8 cellular contexts compared by ENCODE assay signal in genomic region chr9:131407717-131408195, GRCh38. TPM values are rescaled to one million over a fixed set of nuclear protein-coding genes. Genes with fewer than 3 reads are reported as not detected.
DNase-seq lines count a peak whose midpoint lies in the region; ATAC-seq and TF ChIP-seq lines count a peak whose summit lies in the region.

No MANE protein-coding gene starts in this region.

- peak overlapping the region; percentile 72 to 89 (median 82) for H3K4me3 Mint-ChIP-seq in CD4-positive, alpha-beta memory T cell
- peak overlapping the region; percentile 81 for H3K4me3 Mint-ChIP-seq in activated naive CD8-positive, alpha-beta T cell treated with anti-CD3 and anti-CD28 coated beads, Interleukin-2, amount 10 ng/mL, durations not matched to agents 7 days and 5 days

- POLR2A ChIA-PET in CD4-positive, alpha-beta memory T cell (lab: Charles Lee; ENCODE audit: partially characterized antibody), result interaction anchor here (0.8 to 8.4 kb wide), 5 partner anchors 10 to 71 kb away, joined by 3 to 83 read pairs (median 4); no protein-coding TSS in a partner anchor
- POLR2A ChIA-PET in activated naive CD8-positive, alpha-beta T cell treated with anti-CD3 and anti-CD28 coated beads, Interleukin-2, amount 10 ng/mL, durations not matched to agents 7 days and 5 days (lab: Charles Lee), result interaction anchor here (0.6 to 9.3 kb wide), 6 partner anchors 10 to 140 kb away, joined by 3 to 104 read pairs (median 16); no protein-coding TSS in a partner anchor

- H3K9me3 ChIP-seq in CD4-positive, alpha-beta memory T cell (ENCODE audit: control insufficient read depth in 1 of 2, low read length in 2 of 2), result no peaks in the 10 kb centered on the region
- no peaks in the 10 kb centered on the region for H3K9me3 ChIP-seq in cardiac muscle cell (ENCODE audit: low read depth)

- H3K27ac Mint-ChIP-seq in CD4-positive, alpha-beta memory T cell, result peak overlapping the region; percentile 62 to 92 (median 88)
- peak overlapping the region; percentile 88 for H3K27ac Mint-ChIP-seq in activated naive CD8-positive, alpha-beta T cell treated with anti-CD3 and anti-CD28 coated beads, Interleukin-2, amount 10 ng/mL, durations not matched to agents 7 days and 5 days

- no peaks in the 10 kb centered on the region for H3K36me3 ChIP-seq in CD4-positive, alpha-beta memory T cell (ENCODE audit: insufficient read depth, low read length)
- no peaks in the 10 kb centered on the region for H3K36me3 ChIP-seq in cardiac muscle cell

- peaks cover 0 to 9% of the 10 kb centered on the region in 2 donors for H3K36me3 Mint-ChIP-seq in CD4-positive, alpha-beta memory T cell
- H3K36me3 Mint-ChIP-seq in activated naive CD8-positive, alpha-beta T cell treated with anti-CD3 and anti-CD28 coated beads, Interleukin-2, amount 10 ng/mL, durations not matched to agents 7 days and 5 days, result peaks cover 21% of the 10 kb centered on the region

- peak; percentile 37 for TF ChIP-seq CTCF in cardiac muscle cell (IDR thresholded peaks at IDR 0.05; ENCODE audit: low read depth, low read length)

- intact Hi-C loops in CD4-positive, alpha-beta memory T cell (cut with micrococcal nuclease), result loop anchor here (2.0 to 5.0 kb wide), 3 partner anchors 13 to 70 kb away; partner anchors contain the start of gene PRRC2B
- intact Hi-C loops in posterior cingulate gyrus (cut with DNase I), result no loop called here

- peaks cover 0 to 2% (median 0%) of the 10 kb centered on the region in 8 donors for H3K9me3 Mint-ChIP-seq in CD4-positive, alpha-beta memory T cell
- no peaks in the 10 kb centered on the region for H3K9me3 Mint-ChIP-seq in activated naive CD8-positive, alpha-beta T cell treated with anti-CD3 and anti-CD28 coated beads, Interleukin-2, amount 10 ng/mL, durations not matched to agents 7 days and 5 days

- H3K27me3 Mint-ChIP-seq in CD4-positive, alpha-beta memory T cell, result no peaks in the 10 kb centered on the region
- no peaks in the 10 kb centered on the region for H3K27me3 Mint-ChIP-seq in activated naive CD8-positive, alpha-beta T cell treated with anti-CD3 and anti-CD28 coated beads, Interleukin-2, amount 10 ng/mL, durations not matched to agents 7 days and 5 days

- peak; percentile 54 to 68 (median 59) for DNase-seq in CD4-positive, alpha-beta memory T cell
- DNase-seq in NCI-H345 (lab: John Stamatoyannopoulos, UW) (peak; percentile 77), cardiac muscle cell (ENCODE audit: low read depth in 1 of 2, low spot score in 1 of 2) (peak; percentile 54 to 59), posterior cingulate gyrus (peak in 6 of 10 donors; percentile 49 to 92 (median 56)), A172 (ENCODE audit: low spot score) (no peak)
- peak; percentile 56 for DNase-seq in activated naive CD8-positive, alpha-beta T cell treated with anti-CD3 and anti-CD28 coated beads, Interleukin-2, amount 10 ng/mL, durations not matched to agents 7 days and 5 days

- H3K27ac ChIP-seq in CD4-positive, alpha-beta memory T cell (ENCODE audit: low read depth, low read length), result peak overlapping the region; percentile 46
- peak overlapping the region; percentile 86 for H3K27ac ChIP-seq in cardiac muscle cell

- H3K4me1 ChIP-seq in CD4-positive, alpha-beta memory T cell (ENCODE audit: insufficient read depth, low read length), result peaks cover 95% of the 10 kb centered on the region
- peaks cover 65% of the 10 kb centered on the region for H3K4me1 ChIP-seq in cardiac muscle cell (ENCODE audit: low read depth)

- peak overlapping the region in 1 of 2 donors; percentile 6 for H3K4me3 ChIP-seq in CD4-positive, alpha-beta memory T cell (ENCODE audit: low read length in 2 of 2)
- H3K4me3 ChIP-seq in cardiac muscle cell, result no peak overlapping the region

- CTCF ChIA-PET in CD4-positive, alpha-beta memory T cell (lab: Charles Lee; ENCODE audit: partially characterized antibody), result interaction anchor here (0.9 to 2.8 kb wide), 9 partner anchors 9 to 72 kb away, joined by 3 to 21 read pairs (median 8); no protein-coding TSS in a partner anchor

- H3K4me1 Mint-ChIP-seq in CD4-positive, alpha-beta memory T cell, result peaks cover 70 to 92% (median 80%) of the 10 kb centered on the region in 4 donors
- peaks cover 80% of the 10 kb centered on the region for H3K4me1 Mint-ChIP-seq in activated naive CD8-positive, alpha-beta T cell treated with anti-CD3 and anti-CD28 coated beads, Interleukin-2, amount 10 ng/mL, durations not matched to agents 7 days and 5 days

- peak; percentile 70 for ATAC-seq in activated naive CD8-positive, alpha-beta T cell treated with anti-CD3 and anti-CD28 coated beads, Interleukin-2, amount 10 ng/mL, durations not matched to agents 7 days and 5 days (ENCODE audit: low read depth)
- ATAC-seq in GM19467 (IDR thresholded peaks at IDR 0.05; ENCODE audit: unreplicated experiment) (no peak), HG03354 (IDR thresholded peaks at IDR 0.05; ENCODE audit: poor library complexity, severe bottlenecking, unreplicated experiment) (no peak)

- H3K27me3 ChIP-seq in CD4-positive, alpha-beta memory T cell (ENCODE audit: insufficient read depth, low read length), result no peaks in the 10 kb centered on the region
- H3K27me3 ChIP-seq in cardiac muscle cell, result no peaks in the 10 kb centered on the region

RNA-seq across cellular contexts. Expression of gene PRRC2B, which starts 13.9 kb away (rescaled TPM):
- 100 to 1,000 TPM; 335 to 343 TPM for total RNA-seq in CD4-positive, alpha-beta memory T cell
- 10 to 100 TPM in 1 of 2 donors, 1 to 10 TPM in 1; 2.7 to 46.9 TPM for polyA plus RNA-seq in CD4-positive, alpha-beta memory T cell
- total RNA-seq in activated naive CD8-positive, alpha-beta T cell treated with anti-CD3 and anti-CD28 coated beads, Interleukin-2, amount 10 ng/mL, durations not matched to agents 7 days and 5 days, result 100 to 1,000 TPM; 300 to 309 TPM
- total RNA-seq in cardiac muscle cell, result 166 and 259 TPM in 2 replicates
- 71.1 and 112 TPM in 2 replicates for polyA plus RNA-seq in cardiac muscle cell
- total RNA-seq in A172 (2014; rRNA removed; shearing (Covaris generic)), result 26.2 and 49.1 TPM in 2 replicates
